Comparison of ENCODE assay signal across 1 cellular context in genomic region chr19:18257503-18258470, GRCh38.
TF ChIP-seq lines count a peak whose summit lies in the region.

No MANE protein-coding gene starts in this region.

TF ChIP-seq in H1, 55 proteins besides CTCF, POLR2A, EP300 and RAD21:
- TF ChIP-seq SP4 (IDR thresholded peaks at IDR 0.05; ENCODE audit: low read length) (no peak), ZNF274 (IDR thresholded peaks at IDR 0.05; ENCODE audit: borderline replicate concordance, extremely low read depth, low read length) (no peak), SRF (IDR thresholded peaks at IDR 0.05; ENCODE audit: low read depth, low read length) (no peak), BRCA1 (IDR thresholded peaks at IDR 0.05; ENCODE audit: low read depth, low read length) (no peak), KDM5A (IDR thresholded peaks at IDR 0.05; ENCODE audit: low read length) (no peak), RXRA (IDR thresholded peaks at IDR 0.05; ENCODE audit: insufficient read depth, low read depth, low read length) (no peak), SIX5 (IDR thresholded peaks at IDR 0.05; ENCODE audit: low read depth, low read length) (no peak), HDAC2 (IDR thresholded peaks at IDR 0.05; ENCODE audit: borderline replicate concordance in 1 of 2, low read depth in 2 of 2, low read length in 2 of 2) (no peak), ATF2 (IDR thresholded peaks at IDR 0.05; ENCODE audit: low read length) (no peak), YY1 (IDR thresholded peaks at IDR 0.05; ENCODE audit: low read depth, low read length) (no peak), KDM4A (IDR thresholded peaks at IDR 0.05; ENCODE audit: low read depth, low read length, severe bottlenecking) (no peak)
